Comparison of ENCODE assay signal across 19 cellular contexts in the genomic region with DNA sequence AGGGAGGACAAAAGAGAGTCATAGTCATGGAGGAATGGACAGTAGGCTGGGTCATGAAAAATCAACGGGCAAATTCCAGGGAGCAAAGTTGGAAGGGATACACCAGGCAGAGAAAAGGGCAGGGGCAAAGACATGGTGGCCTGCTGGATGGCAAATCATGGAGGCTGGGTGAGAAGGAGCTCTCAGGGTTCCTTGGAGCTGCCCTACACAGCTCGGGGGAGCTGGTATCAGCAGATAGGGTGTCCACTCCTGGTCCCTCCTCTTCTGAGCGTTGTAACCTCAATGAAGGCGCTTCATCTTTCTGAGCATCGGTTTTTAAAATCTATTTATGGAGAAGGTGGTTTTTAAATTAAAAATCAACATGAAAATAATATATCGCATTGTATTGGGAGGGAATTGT.
"Had no signal": no experiment of that assay in that cellular context is flagged by ENCODE, and none has a peak within 500 bp of the region (broad histone marks: within the 10 kb centered on the region; RNA-seq: fewer than 3 reads in every experiment).

No MANE protein-coding gene starts in this region.

- H3K4me3 ChIP-seq: breast epithelium, testis, upper lobe of left lung had no signal

- H3K4me3 Mint-ChIP-seq: activated CD8-positive, alpha-beta T cell treated with anti-CD3 and anti-CD28 coated beads for 36 hours; activated naive CD4-positive, alpha-beta T cell treated with anti-CD3 and anti-CD28 coated beads for 36 hours; activated T-cell treated with anti-CD3 and anti-CD28 coated beads, Interleukin-2, amount 50 U/mL, for 4 hours; nephron progenitor cell; stimulated activated naive CD8-positive, alpha-beta T cell treated with anti-CD3 and anti-CD28 coated beads, Interleukin-15, Interleukin-2, amounts not matched to agents 100 ng/mL and 50 ng/mL, for 24 hours had no signal

- H3K27ac Mint-ChIP-seq: activated CD8-positive, alpha-beta T cell treated with anti-CD3 and anti-CD28 coated beads for 36 hours; activated naive CD4-positive, alpha-beta T cell treated with anti-CD3 and anti-CD28 coated beads for 36 hours; nephron progenitor cell; stimulated activated naive CD8-positive, alpha-beta T cell treated with anti-CD3 and anti-CD28 coated beads, Interleukin-15, Interleukin-2, amounts not matched to agents 100 ng/mL and 50 ng/mL, for 24 hours had no signal

- H3K9me3 Mint-ChIP-seq: activated CD8-positive, alpha-beta T cell treated with anti-CD3 and anti-CD28 coated beads for 36 hours; activated naive CD4-positive, alpha-beta T cell treated with anti-CD3 and anti-CD28 coated beads for 36 hours; activated T-cell treated with anti-CD3 and anti-CD28 coated beads, Interleukin-2, amount 50 U/mL, for 4 hours; stimulated activated naive CD8-positive, alpha-beta T cell treated with anti-CD3 and anti-CD28 coated beads, Interleukin-15, Interleukin-2, amounts not matched to agents 100 ng/mL and 50 ng/mL, for 24 hours had no signal

- H3K9me3 ChIP-seq: breast epithelium, testis, upper lobe of left lung had no signal

- H3K27me3 Mint-ChIP-seq: activated CD8-positive, alpha-beta T cell treated with anti-CD3 and anti-CD28 coated beads for 36 hours; stimulated activated naive CD8-positive, alpha-beta T cell treated with anti-CD3 and anti-CD28 coated beads, Interleukin-15, Interleukin-2, amounts not matched to agents 100 ng/mL and 50 ng/mL, for 24 hours had no signal

- H3K4me1 ChIP-seq: breast epithelium had no signal

- H3K27me3 ChIP-seq: breast epithelium, testis, upper lobe of left lung had no signal

- DNase-seq: activated CD4-positive, alpha-beta T cell treated with anti-CD3 and anti-CD28 coated beads for 48 hours; activated CD4-positive, CD25-positive, alpha-beta regulatory T cell; activated CD8-positive, alpha-beta T cell treated with anti-CD3 and anti-CD28 coated beads for 36 hours; activated naive CD4-positive, alpha-beta T cell treated with anti-CD3 and anti-CD28 coated beads for 36 hours; activated T-cell treated with anti-CD3 and anti-CD28 coated beads, Interleukin-2, amount 50 U/mL, for 4 hours; cerebellar nuclear complex; cortex of kidney; erythroblast; midbrain; nephron progenitor cell; nucleus accumbens; small intestine; stimulated activated CD4-positive, alpha-beta T cell treated with anti-CD3 and anti-CD28 coated beads, Interleukin-15, amount 100 ng/mL, for 24 hours; stimulated activated CD4-positive, alpha-beta T cell treated with anti-CD3 and anti-CD28 coated beads, Interleukin-2, amount 100 ng/mL, for 48 hours; T1000 had no signal

- H3K36me3 ChIP-seq: breast epithelium, upper lobe of left lung had no signal

- ATAC-seq: activated CD8-positive, alpha-beta T cell treated with anti-CD3 and anti-CD28 coated beads for 36 hours; activated T-cell treated with anti-CD3 and anti-CD28 coated beads, Interleukin-2, amount 50 U/mL, for 4 hours had no signal

- H3K27ac ChIP-seq: testis had no signal
